Comparison of ENCODE assay signal across 17 cellular contexts in genomic region chr14:91327201-91327600, GRCh38.
DNase-seq lines count a peak whose midpoint lies in the region; ATAC-seq and TF ChIP-seq lines count a peak whose summit lies in the region.
"Had no signal": no experiment of that assay in that cellular context is flagged by ENCODE, and none has a peak within 500 bp of the region (broad histone marks: within the 10 kb centered on the region; RNA-seq: fewer than 3 reads in every experiment).

No MANE protein-coding gene starts in this region.

- CTCF ChIA-PET in activated CD8-positive, alpha-beta T cell treated with anti-CD3 and anti-CD28 coated beads for 36 hours (lab: Charles Lee) = interaction anchor here (0.8 to 13.8 kb wide), 7 partner anchors 11 to 98 kb away, joined by 3 to 183 read pairs (median 4); partner anchors contain the start of gene CCDC88C

- in situ Hi-C loops in transverse colon (cut with MboI; ENCODE audit: low pct_ligation_motif_present in 1 of 4, low pct_unique_long_range_greater_than_20kb in 1 of 4, low sequenced_read_pairs in 3 of 4) = no loop called here

- H3K36me3 ChIP-seq in heart left ventricle = no peaks in the 10 kb centered on the region
- H3K36me3 ChIP-seq in transverse colon = no peaks in the 10 kb centered on the region
- H3K36me3 ChIP-seq: brain microvascular endothelial cell, MG63 had no signal

- no peaks in the 10 kb centered on the region for H3K27me3 Mint-ChIP-seq in activated CD8-positive, alpha-beta T cell treated with anti-CD3 and anti-CD28 coated beads for 36 hours
- H3K27me3 Mint-ChIP-seq in immature natural killer cell (ENCODE audit: low read depth in 3 of 3) (peaks cover 12 to 58% (median 48%) of the 10 kb centered on the region in 3 donors), type B pancreatic cell (no peaks in the 10 kb centered on the region)

- POLR2A ChIA-PET in activated CD8-positive, alpha-beta T cell treated with anti-CD3 and anti-CD28 coated beads for 36 hours (lab: Charles Lee) = interaction anchor here (0.7 to 10.5 kb wide), 13 partner anchors 8 to 88 kb away, joined by 3 to 137 read pairs (median 4); partner anchors contain the start of gene CCDC88C

- H3K27ac ChIP-seq in heart left ventricle (peak overlapping the region in 10 of 12 donors; percentile 3 to 55 (median 26)), transverse colon (no peak overlapping the region)
- H3K27ac ChIP-seq: brain microvascular endothelial cell, SK-N-MC, WERI-Rb-1 had no signal

- H3K9me3 ChIP-seq in heart left ventricle (no peaks in the 10 kb centered on the region), transverse colon (no peaks in the 10 kb centered on the region)
- H3K9me3 ChIP-seq: MG63 had no signal

- no peaks in the 10 kb centered on the region for H3K9me3 Mint-ChIP-seq in activated CD8-positive, alpha-beta T cell treated with anti-CD3 and anti-CD28 coated beads for 36 hours
- H3K9me3 Mint-ChIP-seq in immature natural killer cell (no peaks in the 10 kb centered on the region), type B pancreatic cell (no peaks in the 10 kb centered on the region)
- H3K9me3 Mint-ChIP-seq: activated T-cell treated with anti-CD3 and anti-CD28 coated beads, Interleukin-2, amount 50 U/mL, for 4 hours had no signal

- no peak for TF ChIP-seq EP300 in transverse colon (IDR thresholded peaks at IDR 0.05; ENCODE audit: low read depth)

- intact Hi-C loops in heart left ventricle (cut with DNase I) (loop anchor here in 2 of 10 donors (10.0 kb wide), 1 partner anchor 588 kb away; no protein-coding TSS in a partner anchor), cardiac septum (cut with DNase I) (loop anchor here (5.0 kb wide), 1 partner anchor 45 kb away; no protein-coding TSS in a partner anchor), transverse colon (cut with DNase I; ENCODE audit: low total_unique reads) (no loop called here)
- intact Hi-C loops in activated CD8-positive, alpha-beta T cell treated with anti-CD3 and anti-CD28 coated beads for 36 hours (cut with micrococcal nuclease) = no loop called here

- H3K4me3 ChIP-seq in heart left ventricle = no peak overlapping the region
- no peak overlapping the region for H3K4me3 ChIP-seq in transverse colon
- H3K4me3 ChIP-seq: MG63, SK-N-MC had no signal

- no peak for TF ChIP-seq CTCF in heart left ventricle (IDR thresholded peaks at IDR 0.05)
- TF ChIP-seq CTCF in activated CD8-positive, alpha-beta T cell treated with anti-CD3 and anti-CD28 coated beads for 36 hours (IDR thresholded peaks at IDR 0.05) = no peak
- TF ChIP-seq CTCF in type B pancreatic cell (conservative IDR thresholded peaks at IDR 0.05) = no peak
- no peak for TF ChIP-seq CTCF in transverse colon (IDR thresholded peaks at IDR 0.05)

- no peak for TF ChIP-seq POLR2A in heart left ventricle (IDR thresholded peaks at IDR 0.05)
- TF ChIP-seq POLR2A in transverse colon (IDR thresholded peaks at IDR 0.05) = no peak

- peaks cover 0 to 7% (median 0%) of the 10 kb centered on the region in 9 donors for H3K27me3 ChIP-seq in heart left ventricle
- H3K27me3 ChIP-seq in transverse colon = no peaks in the 10 kb centered on the region
- H3K27me3 ChIP-seq: brain microvascular endothelial cell, MG63 had no signal

- DNase-seq in heart left ventricle (no peak), cardiac septum (ENCODE audit: low spot score) (no peak), immature natural killer cell (no peak), type B pancreatic cell (ENCODE audit: extremely low spot score, unreplicated experiment) (no peak), MV-4-11 (lab: John Stamatoyannopoulos, UW) (no peak), transverse colon (no peak)
- no peak for DNase-seq in activated CD8-positive, alpha-beta T cell treated with anti-CD3 and anti-CD28 coated beads for 36 hours
- DNase-seq: activated T-cell treated with anti-CD3 and anti-CD28 coated beads, Interleukin-2, amount 50 U/mL, for 4 hours; brain microvascular endothelial cell; MG63; midbrain; NCI-H2107; stimulated activated CD4-positive, alpha-beta T cell treated with anti-CD3 and anti-CD28 coated beads, Interleukin-15, amount 100 ng/mL, for 24 hours; trophoblast cell; WERI-Rb-1 had no signal

- WGBS in heart left ventricle, 4 donors = 67 to 86% (median 76%) methylated on average over 7 of the region's 7 CpGs
- 60 to 87% methylated on average over 1 to 7 of the region's 7 CpGs for WGBS in transverse colon (ENCODE audit: low coverage in 1 of 2), 2 donors

- ATAC-seq in heart left ventricle = no peak
- ATAC-seq in activated CD8-positive, alpha-beta T cell treated with anti-CD3 and anti-CD28 coated beads for 36 hours = no peak
- no peak for ATAC-seq in HG03439 (IDR thresholded peaks at IDR 0.05; ENCODE audit: unreplicated experiment)
- ATAC-seq: activated T-cell treated with anti-CD3 and anti-CD28 coated beads, Interleukin-2, amount 50 U/mL, for 4 hours had no signal

- H3K4me1 ChIP-seq in heart left ventricle (peaks cover 0 to 85% (median 72%) of the 10 kb centered on the region in 12 donors), transverse colon (peaks cover 12 to 30% (median 15%) of the 10 kb centered on the region in 4 donors)

- H3K36me3 Mint-ChIP-seq in activated CD8-positive, alpha-beta T cell treated with anti-CD3 and anti-CD28 coated beads for 36 hours (ENCODE audit: low read depth) = peaks cover 67% of the 10 kb centered on the region
- H3K36me3 Mint-ChIP-seq in immature natural killer cell (peaks cover 8 to 43% (median 13%) of the 10 kb centered on the region in 3 donors), type B pancreatic cell (peaks cover 6% of the 10 kb centered on the region)

- no peak overlapping the region for H3K4me3 Mint-ChIP-seq in activated CD8-positive, alpha-beta T cell treated with anti-CD3 and anti-CD28 coated beads for 36 hours
- H3K4me3 Mint-ChIP-seq in immature natural killer cell (peak overlapping the region in 2 of 5 donors; percentile 14 to 27), type B pancreatic cell (no peak overlapping the region)
- H3K4me3 Mint-ChIP-seq: activated T-cell treated with anti-CD3 and anti-CD28 coated beads, Interleukin-2, amount 50 U/mL, for 4 hours had no signal

- peaks cover 97% of the 10 kb centered on the region for H3K4me1 Mint-ChIP-seq in activated CD8-positive, alpha-beta T cell treated with anti-CD3 and anti-CD28 coated beads for 36 hours (ENCODE audit: low read depth)
- H3K4me1 Mint-ChIP-seq in immature natural killer cell = peaks cover 94 to 97% of the 10 kb centered on the region in 2 donors
- H3K4me1 Mint-ChIP-seq in type B pancreatic cell (ENCODE audit: unreplicated experiment) = peaks cover 37% of the 10 kb centered on the region

- H3K27ac Mint-ChIP-seq in activated CD8-positive, alpha-beta T cell treated with anti-CD3 and anti-CD28 coated beads for 36 hours = peak overlapping the region; percentile 73
- H3K27ac Mint-ChIP-seq in immature natural killer cell (peak overlapping the region; percentile 95 to 100 (median 99)), type B pancreatic cell (peak overlapping the region; percentile 31)

Comparison
In these comparisons a context has a peak if more than half of its experiments do, and no peak if none do; other contexts are left out.
1. H3K27ac ChIP-seq: peak in heart left ventricle (10 of 12); none in transverse colon (0 of 4).
2. H3K27ac Mint-ChIP-seq: peak in every context shown above with its lines; median percentile 99 in immature natural killer cell; 73 in activated CD8-positive, alpha-beta T cell treated with anti-CD3 and anti-CD28 coated beads for 36 hours; 31 in type B pancreatic cell.